In genomic region chr20:50278684-50279531, GRCh38 we compare ENCODE assay signal across 1 cellular context.
TF ChIP-seq lines count a peak whose summit lies in the region.

No MANE protein-coding gene starts in this region.

TF ChIP-seq in HepG2, 621 proteins besides CTCF, POLR2A, EP300 and RAD21 (continued from another document and continues in another):
- TF ChIP-seq ZNF646 (CRISPR knock-in tag; IDR thresholded peaks at IDR 0.05) (no peak), CCDC6 (CRISPR knock-in tag; IDR thresholded peaks at IDR 0.05) (no peak), NR1H2 (CRISPR knock-in tag; IDR thresholded peaks at IDR 0.05; ENCODE audit: borderline replicate concordance, low read depth) (no peak), ZSCAN25 (CRISPR knock-in tag; IDR thresholded peaks at IDR 0.05) (peak; percentile 97), ZNF530 (CRISPR knock-in tag; IDR thresholded peaks at IDR 0.05; ENCODE audit: low read depth) (no peak), SETDB1 (CRISPR knock-in tag; IDR thresholded peaks at IDR 0.05; ENCODE audit: borderline replicate concordance) (no peak), MBD4 (IDR thresholded peaks at IDR 0.05; ENCODE audit: borderline replicate concordance, low read length) (no peak), ZNF547 (CRISPR knock-in tag; IDR thresholded peaks at IDR 0.05) (0 out of 2 replicates have a peak, but pooled peaks have one; percentile 2), SRSF4 (IDR thresholded peaks at IDR 0.05; ENCODE audit: low read depth, low read length, poor library complexity, severe bottlenecking) (no peak), ZGPAT (CRISPR knock-in tag; IDR thresholded peaks at IDR 0.05) (peak; percentile 64; the same call in 1 of the 2 replicates), PHF5A (CRISPR knock-in tag; IDR thresholded peaks at IDR 0.05; ENCODE audit: low read depth, unreplicated experiment) (no peak), MXD1 (CRISPR knock-in tag; IDR thresholded peaks at IDR 0.05) (no peak), ZNF749 (CRISPR knock-in tag; IDR thresholded peaks at IDR 0.05; ENCODE audit: borderline replicate concordance) (no peak; the same call in 1 of the 2 replicates), ZFP37 (CRISPR knock-in tag; IDR thresholded peaks at IDR 0.05; ENCODE audit: borderline replicate concordance) (no peak), KAT8 (CRISPR knock-in tag; IDR thresholded peaks at IDR 0.05) (peak; percentile 85), FOXK2 (IDR thresholded peaks at IDR 0.05) (no peak), ZNF441 (CRISPR knock-in tag; IDR thresholded peaks at IDR 0.05; ENCODE audit: borderline replicate concordance) (no peak), NCOA1 (CRISPR knock-in tag; IDR thresholded peaks at IDR 0.05) (no peak), PRPF4 (IDR thresholded peaks at IDR 0.05; ENCODE audit: low read depth, low read length, poor library complexity, severe bottlenecking) (no peak), CENPX (CRISPR knock-in tag; IDR thresholded peaks at IDR 0.05) (no peak), SOX6 (IDR thresholded peaks at IDR 0.05) (no peak), SOX6 (CRISPR knock-in tag; IDR thresholded peaks at IDR 0.05) (peak; percentile 69; the same call in 1 of the 2 replicates), MTA1 (CRISPR knock-in tag; IDR thresholded peaks at IDR 0.05; ENCODE audit: borderline replicate concordance) (no peak), IKZF4 (CRISPR knock-in tag; IDR thresholded peaks at IDR 0.05; ENCODE audit: borderline replicate concordance, low read depth, not compliant biosample characterization) (no peak), FOXJ3 (CRISPR knock-in tag; IDR thresholded peaks at IDR 0.05; ENCODE audit: borderline replicate concordance) (peak; percentile 68; the same call in 1 of the 2 replicates), ZNF724P (CRISPR knock-in tag; IDR thresholded peaks at IDR 0.05; ENCODE audit: borderline replicate concordance) (no peak), CREM (IDR thresholded peaks at IDR 0.05) (no peak; the same call in 1 of the 2 replicates), CREM (CRISPR knock-in tag; IDR thresholded peaks at IDR 0.05) (no peak), MATR3 (CRISPR knock-in tag; IDR thresholded peaks at IDR 0.05) (no peak), LCORL (IDR thresholded peaks at IDR 0.05) (no peak), LCORL (CRISPR knock-in tag; IDR thresholded peaks at IDR 0.05) (peak; percentile 84), ZNF580 (CRISPR knock-in tag; IDR thresholded peaks at IDR 0.05; ENCODE audit: borderline replicate concordance, low read depth) (peak; percentile 76; the same call in 1 of the 2 replicates), CCAR2 (optimal IDR thresholded peaks at IDR 0.05; ENCODE audit: low read depth, low read length) (no peak), ZNF879 (CRISPR knock-in tag; IDR thresholded peaks at IDR 0.05) (no peak), STAG1 (CRISPR knock-in tag; IDR thresholded peaks at IDR 0.05) (peak; percentile 82), ZMYM3 (CRISPR knock-in tag; IDR thresholded peaks at IDR 0.05) (peak; percentile 99), ZNF281 (CRISPR knock-in tag; IDR thresholded peaks at IDR 0.05; ENCODE audit: borderline replicate concordance) (peak; percentile 53; the same call in 1 of the 2 replicates), PCBP1 (IDR thresholded peaks at IDR 0.05; ENCODE audit: borderline replicate concordance, low read depth, low read length) (no peak), RNF2 (conservative IDR thresholded peaks at IDR 0.05; ENCODE audit: low read depth) (no peak), REPIN1 (CRISPR knock-in tag; IDR thresholded peaks at IDR 0.05; ENCODE audit: borderline replicate concordance, low read depth) (peak; percentile 72; the same call in 1 of the 2 replicates), KDM6A (CRISPR knock-in tag; IDR thresholded peaks at IDR 0.05; ENCODE audit: low read depth) (no peak), ISL2 (CRISPR knock-in tag; IDR thresholded peaks at IDR 0.05) (peak; percentile 75), ZNF660 (CRISPR knock-in tag; IDR thresholded peaks at IDR 0.05; ENCODE audit: borderline replicate concordance, low read depth) (no peak), NCOA5 (CRISPR knock-in tag; IDR thresholded peaks at IDR 0.05) (no peak), PHF21A (CRISPR knock-in tag; IDR thresholded peaks at IDR 0.05) (peak; percentile 85), ZNF703 (CRISPR knock-in tag; IDR thresholded peaks at IDR 0.05; ENCODE audit: borderline replicate concordance) (no peak), EED (CRISPR knock-in tag; IDR thresholded peaks at IDR 0.05) (0 out of 2 replicates have a peak, but pooled peaks have one; percentile 55), ZNF17 (CRISPR knock-in tag; IDR thresholded peaks at IDR 0.05) (no peak), SMYD3 (CRISPR knock-in tag; IDR thresholded peaks at IDR 0.05) (no peak), ZNF3 (CRISPR knock-in tag; IDR thresholded peaks at IDR 0.05) (peak; percentile 42; the same call in 1 of the 2 replicates), BCL3 (CRISPR knock-in tag; IDR thresholded peaks at IDR 0.05) (peak; percentile 47; the same call in 1 of the 2 replicates), PAF1 (CRISPR knock-in tag; IDR thresholded peaks at IDR 0.05) (no peak), HNRNPH1 (optimal IDR thresholded peaks at IDR 0.05; ENCODE audit: low read depth, low read length) (no peak), PHF8 (CRISPR knock-in tag; IDR thresholded peaks at IDR 0.05) (no peak; the same call in 1 of the 2 replicates)
- TF ChIP-seq, protein P1, sequence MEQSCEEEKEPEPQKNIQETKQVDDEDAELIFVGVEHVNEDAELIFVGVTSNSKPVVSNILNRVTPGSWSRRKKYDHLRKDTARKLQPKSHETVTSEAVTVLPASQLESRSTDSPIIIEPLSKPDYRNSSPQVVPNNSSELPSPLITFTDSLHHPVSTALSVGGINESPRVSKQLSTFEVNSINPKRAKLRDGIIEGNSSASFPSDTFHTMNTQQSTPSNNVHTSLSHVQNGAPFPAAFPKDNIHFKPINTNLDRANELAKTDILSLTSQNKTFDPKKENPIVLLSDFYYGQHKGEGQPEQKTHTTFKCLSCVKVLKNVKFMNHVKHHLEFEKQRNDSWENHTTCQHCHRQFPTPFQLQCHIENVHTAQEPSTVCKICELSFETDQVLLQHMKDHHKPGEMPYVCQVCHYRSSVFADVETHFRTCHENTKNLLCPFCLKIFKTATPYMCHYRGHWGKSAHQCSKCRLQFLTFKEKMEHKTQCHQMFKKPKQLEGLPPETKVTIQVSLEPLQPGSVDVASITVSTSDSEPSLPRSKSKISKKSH (CRISPR knock-in tag; IDR thresholded peaks at IDR 0.05; ENCODE audit: borderline replicate concordance), result no peak
- TF ChIP-seq, protein P2, sequence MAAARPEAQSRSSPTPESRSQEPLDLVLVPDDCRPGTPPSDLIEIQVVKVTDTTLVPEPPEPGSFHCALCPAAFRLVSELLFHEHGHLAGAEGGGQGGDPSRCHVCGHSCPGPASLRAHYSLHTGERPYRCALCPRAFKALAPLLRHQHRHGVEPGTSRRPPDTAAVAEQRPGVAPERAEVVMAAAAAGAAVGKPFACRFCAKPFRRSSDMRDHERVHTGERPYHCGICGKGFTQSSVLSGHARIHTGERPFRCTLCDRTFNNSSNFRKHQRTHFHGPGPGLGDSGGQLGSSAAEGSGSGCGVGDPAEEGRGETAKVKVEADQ (CRISPR knock-in tag; IDR thresholded peaks at IDR 0.05; ENCODE audit: borderline replicate concordance), result peak; percentile 82
- TF ChIP-seq, protein P3, sequence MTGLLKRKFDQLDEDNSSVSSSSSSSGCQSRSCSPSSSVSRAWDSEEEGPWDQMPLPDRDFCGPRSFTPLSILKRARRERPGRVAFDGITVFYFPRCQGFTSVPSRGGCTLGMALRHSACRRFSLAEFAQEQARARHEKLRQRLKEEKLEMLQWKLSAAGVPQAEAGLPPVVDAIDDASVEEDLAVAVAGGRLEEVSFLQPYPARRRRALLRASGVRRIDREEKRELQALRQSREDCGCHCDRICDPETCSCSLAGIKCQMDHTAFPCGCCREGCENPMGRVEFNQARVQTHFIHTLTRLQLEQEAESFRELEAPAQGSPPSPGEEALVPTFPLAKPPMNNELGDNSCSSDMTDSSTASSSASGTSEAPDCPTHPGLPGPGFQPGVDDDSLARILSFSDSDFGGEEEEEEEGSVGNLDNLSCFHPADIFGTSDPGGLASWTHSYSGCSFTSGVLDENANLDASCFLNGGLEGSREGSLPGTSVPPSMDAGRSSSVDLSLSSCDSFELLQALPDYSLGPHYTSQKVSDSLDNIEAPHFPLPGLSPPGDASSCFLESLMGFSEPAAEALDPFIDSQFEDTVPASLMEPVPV (CRISPR knock-in tag; IDR thresholded peaks at IDR 0.05), result no peak
